Comparison of ENCODE assay signal across 23 cellular contexts in genomic region chr18:23548719-23549118, GRCh38. TPM values are rescaled to one million over a fixed set of nuclear protein-coding genes. Genes with fewer than 3 reads are reported as not detected.
DNase-seq lines count a peak whose midpoint lies in the region; ATAC-seq and TF ChIP-seq lines count a peak whose summit lies in the region.
"Had no signal": no experiment of that assay in that cellular context is flagged by ENCODE, and none has a peak within 500 bp of the region (broad histone marks: within the 10 kb centered on the region; RNA-seq: fewer than 3 reads in every experiment).

No MANE protein-coding gene starts in this region.

- no peak for TF ChIP-seq CTCF in MCF 10A (IDR thresholded peaks at IDR 0.05; ENCODE audit: unreplicated experiment)
- TF ChIP-seq CTCF in breast epithelium (IDR thresholded peaks at IDR 0.05): no peak
- TF ChIP-seq CTCF in RWPE2 (IDR thresholded peaks at IDR 0.05; ENCODE audit: poor library complexity, severe bottlenecking): no peak
- no peak for TF ChIP-seq CTCF in hepatocyte (IDR thresholded peaks at IDR 0.05; ENCODE audit: poor library complexity)
- no peak for TF ChIP-seq CTCF in suprapubic skin (IDR thresholded peaks at IDR 0.05)

- H3K4me3 ChIP-seq in breast epithelium (no peak overlapping the region), RWPE2 (ENCODE audit: severe bottlenecking) (no peak overlapping the region), hepatocyte (no peak overlapping the region), suprapubic skin (no peak overlapping the region)
- H3K4me3 ChIP-seq: GM23338 had no signal

- H4K20me1 ChIP-seq in hepatocyte (ENCODE audit: insufficient read depth, poor library complexity, severe bottlenecking): no peaks in the 10 kb centered on the region

- H3K4me1 ChIP-seq in breast epithelium: no peaks in the 10 kb centered on the region
- H3K4me1 ChIP-seq in RWPE2 (ENCODE audit: insufficient read depth, poor library complexity, severe bottlenecking): no peaks in the 10 kb centered on the region
- no peaks in the 10 kb centered on the region for H3K4me1 ChIP-seq in hepatocyte (ENCODE audit: insufficient read depth)
- H3K4me1 ChIP-seq in suprapubic skin: peaks cover 8% of the 10 kb centered on the region

- no peaks in the 10 kb centered on the region for H3K9me3 ChIP-seq in breast epithelium
- no peaks in the 10 kb centered on the region for H3K9me3 ChIP-seq in RWPE2 (ENCODE audit: severe bottlenecking)
- H3K9me3 ChIP-seq in hepatocyte (ENCODE audit: low read depth): no peaks in the 10 kb centered on the region
- no peaks in the 10 kb centered on the region for H3K9me3 ChIP-seq in suprapubic skin

- H3K79me2 ChIP-seq in hepatocyte: peaks cover 2% of the 10 kb centered on the region

- H2AFZ ChIP-seq in hepatocyte: no peak overlapping the region
- H2AFZ ChIP-seq: GM23338 had no signal

- H3K4me2 ChIP-seq in hepatocyte: no peak overlapping the region
- H3K4me2 ChIP-seq: GM23338 had no signal

- H3K36me3 Mint-ChIP-seq in MCF 10A (ENCODE audit: insufficient read depth, unreplicated experiment): peaks cover 72% of the 10 kb centered on the region
- peaks cover 97% of the 10 kb centered on the region for H3K36me3 Mint-ChIP-seq in effector memory CD8-positive, alpha-beta T cell (ENCODE audit: insufficient read depth)

- H3K27ac ChIP-seq in breast epithelium (no peak overlapping the region), RWPE2 (ENCODE audit: poor library complexity, severe bottlenecking) (peak overlapping the region; percentile 7), hepatocyte (peak overlapping the region; percentile 51), suprapubic skin (peak overlapping the region; percentile 24)
- H3K27ac ChIP-seq: 22Rv1 had no signal

- H3K9me2 ChIP-seq in hepatocyte (replicated peaks; ENCODE audit: insufficient read depth): no peaks in the 10 kb centered on the region

- peaks cover 12% of the 10 kb centered on the region for H3K4me1 Mint-ChIP-seq in MCF 10A (ENCODE audit: insufficient read depth, unreplicated experiment)
- peaks cover 4 to 5% of the 10 kb centered on the region in 2 donors for H3K4me1 Mint-ChIP-seq in effector memory CD8-positive, alpha-beta T cell (ENCODE audit: low read depth in 2 of 2)
- H3K4me1 Mint-ChIP-seq: GM23338, H9 had no signal

- no peak for ATAC-seq in RWPE2 (ENCODE audit: low read depth)
- no peak for ATAC-seq in effector memory CD8-positive, alpha-beta T cell (replicated peaks)
- ATAC-seq: GM23338 had no signal

- TF ChIP-seq POLR2A in breast epithelium (IDR thresholded peaks at IDR 0.05): no peak
- TF ChIP-seq POLR2A in suprapubic skin (IDR thresholded peaks at IDR 0.05): no peak

- no TSS peak for BruUV-seq in MCF 10A (replicated peaks; lab: Mats Ljungman, UMichigan)

- no peaks in the 10 kb centered on the region for H3K36me3 ChIP-seq in breast epithelium
- peaks cover 98% of the 10 kb centered on the region for H3K36me3 ChIP-seq in RWPE2 (ENCODE audit: low read depth)
- H3K36me3 ChIP-seq in hepatocyte (replicated peaks; ENCODE audit: insufficient read depth, low read depth): no peaks in the 10 kb centered on the region
- peaks cover 73% of the 10 kb centered on the region for H3K36me3 ChIP-seq in suprapubic skin

- no peak for TF ChIP-seq EP300 in suprapubic skin (IDR thresholded peaks at IDR 0.05)

- H3K9me3 Mint-ChIP-seq in MCF 10A (ENCODE audit: unreplicated experiment): no peaks in the 10 kb centered on the region
- no peaks in the 10 kb centered on the region for H3K9me3 Mint-ChIP-seq in effector memory CD8-positive, alpha-beta T cell
- H3K9me3 Mint-ChIP-seq: GM23338, H9, HFFc6 had no signal

- peak overlapping the region; percentile 74 for H3K27ac Mint-ChIP-seq in MCF 10A (ENCODE audit: low read depth, unreplicated experiment)
- H3K27ac Mint-ChIP-seq in effector memory CD8-positive, alpha-beta T cell: peak overlapping the region in 1 of 2 donors; percentile 29
- H3K27ac Mint-ChIP-seq: GM23338, H9, HFFc6 had no signal

- no peaks in the 10 kb centered on the region for H3K27me3 ChIP-seq in breast epithelium
- H3K27me3 ChIP-seq in RWPE2 (ENCODE audit: insufficient read depth, poor library complexity, severe bottlenecking): no peaks in the 10 kb centered on the region
- no peaks in the 10 kb centered on the region for H3K27me3 ChIP-seq in hepatocyte
- no peaks in the 10 kb centered on the region for H3K27me3 ChIP-seq in suprapubic skin

- intact Hi-C loops in MCF 10A (cut with micrococcal nuclease): loop anchor here (5.0 kb wide), 1 partner anchor 39 kb away; the partner anchor contains the start of gene NPC1
- intact Hi-C loops in breast epithelium (cut with DNase I; ENCODE audit: low total_unique reads): no loop called here

- H3K27me3 Mint-ChIP-seq in MCF 10A (ENCODE audit: insufficient read depth, unreplicated experiment): no peaks in the 10 kb centered on the region
- H3K27me3 Mint-ChIP-seq in effector memory CD8-positive, alpha-beta T cell: no peaks in the 10 kb centered on the region

- CTCF ChIA-PET in MCF 10A (lab: Yijun Ruan, JAX): no interaction called here

- POLR2A ChIA-PET in MCF 10A (lab: Yijun Ruan, JAX): interaction anchor here (0.7 to 1.6 kb wide), 2 partner anchors 21 to 32 kb away, joined by 3 read pairs; no protein-coding TSS in a partner anchor

- no peak for DNase-seq in MCF 10A (ENCODE audit: unreplicated experiment)
- no peak for DNase-seq in breast epithelium (ENCODE audit: low spot score in 2 of 2)
- DNase-seq in RWPE2 (ENCODE audit: low spot score): no peak
- DNase-seq in hepatocyte (ENCODE audit: low spot score): no peak
- no peak for DNase-seq in suprapubic skin (ENCODE audit: low spot score in 2 of 2)
- no peak for DNase-seq in NCI-H2081 (lab: John Stamatoyannopoulos, UW)
- DNase-seq in OCI-M2 (lab: John Stamatoyannopoulos, UW; ENCODE audit: unreplicated experiment): no peak
- DNase-seq in effector memory CD8-positive, alpha-beta T cell: no peak
- DNase-seq: ACHN, DMS153, DND-41, H9, HFFc6, NCI-H1092, NCI-H1417 treated with DMSO at 0.1 percent for 48 hours, NCI-H187, NCI-H524 treated with DMSO at 0.1 percent for 48 hours, NCI-H774, PC-3, RPMI8226, SHP77 treated with DMSO at 0.1 percent for 48 hours had no signal

- no peak overlapping the region for H3K4me3 Mint-ChIP-seq in MCF 10A (ENCODE audit: unreplicated experiment)
- no peak overlapping the region for H3K4me3 Mint-ChIP-seq in effector memory CD8-positive, alpha-beta T cell
- H3K4me3 Mint-ChIP-seq: GM23338, H9, HFFc6 had no signal

- WGBS in hepatocyte (ENCODE audit: low lambda C conversion rate, missing lambda C conversion rate): 97% methylated on average over 3 of the region's 3 CpGs
- WGBS in suprapubic skin: 100% methylated on average over 3 of the region's 3 CpGs

RNA-seq across cellular contexts. Expression of gene NPC1, which starts 37.6 kb away (rescaled TPM):
- total RNA-seq in MCF 10A (2022): 60.4 and 78.8 TPM in 2 replicates
- total RNA-seq in breast epithelium: 100 to 1,000 TPM in 1 of 3 donors, 10 to 100 TPM in 2; 39.5 to 100 (median 81.3) TPM
- 57.5 and 77.2 TPM in 2 replicates for total RNA-seq in hepatocyte
- 52.5 and 54.0 TPM in 2 replicates for polyA plus RNA-seq in hepatocyte
- total RNA-seq in suprapubic skin: 100 to 1,000 TPM in 1 of 4 donors, 10 to 100 TPM in 3; 73.5 to 132 (median 90.3) TPM

RNA-seq across cellular contexts. Expression of gene RMC1, which starts 45.4 kb away (rescaled TPM):
- 24.7 and 28.0 TPM in 2 replicates for total RNA-seq in MCF 10A (2022)
- total RNA-seq in breast epithelium: 10 to 100 TPM; 22.2 to 33.0 (median 23.9) TPM
- 20.8 and 26.6 TPM in 2 replicates for total RNA-seq in hepatocyte
- 26.9 and 37.1 TPM in 2 replicates for polyA plus RNA-seq in hepatocyte
- 10 to 100 TPM; 18.7 to 26.4 (median 23.0) TPM for total RNA-seq in suprapubic skin

Comparison
In these comparisons a context has a peak if more than half of its experiments do, and no peak if none do; other contexts are left out.
1. H3K27ac ChIP-seq: peak in RWPE2 (single experiment), hepatocyte (single experiment) and suprapubic skin (single experiment); none in breast epithelium (0 of 2).